Comparison of ENCODE assay signal across 9 cellular contexts in the genomic region with DNA sequence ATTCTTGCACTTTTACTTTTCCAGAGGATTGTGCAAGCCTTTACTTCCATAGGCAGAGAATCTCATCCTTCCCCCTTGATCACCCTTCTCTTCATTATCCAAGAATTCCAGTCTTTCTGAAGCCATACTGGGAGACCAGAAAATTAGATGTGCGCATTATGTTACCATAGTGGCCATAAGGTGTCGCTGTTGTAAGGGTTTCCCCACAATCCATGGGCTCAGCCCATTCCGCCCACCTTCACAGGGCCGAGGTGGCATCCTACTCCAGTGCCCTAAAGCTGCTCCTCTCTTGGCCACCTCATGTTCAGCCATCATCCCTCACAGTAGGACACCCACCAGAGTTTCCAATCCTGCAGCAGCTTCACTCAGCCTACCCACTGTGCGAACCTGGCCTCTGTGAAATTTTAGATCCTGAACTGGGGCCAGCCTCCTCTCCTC. TPM values are rescaled to one million over a fixed set of nuclear protein-coding genes. Genes with fewer than 3 reads are reported as not detected.
DNase-seq lines count a peak whose midpoint lies in the region; ATAC-seq and TF ChIP-seq lines count a peak whose summit lies in the region.
"Had no signal": no experiment of that assay in that cellular context is flagged by ENCODE, and none has a peak within 500 bp of the region (broad histone marks: within the 10 kb centered on the region; RNA-seq: fewer than 3 reads in every experiment).

No MANE protein-coding gene starts in this region.

- H4K20me1 ChIP-seq in H9 (ENCODE audit: control insufficient read depth, insufficient read depth, insufficient read length) = no peaks in the 10 kb centered on the region

- POLR2A ChIA-PET in CD4-positive, alpha-beta memory T cell (lab: Charles Lee; ENCODE audit: partially characterized antibody) = interaction anchor here (0.9 kb wide), 1 partner anchor 30 kb away, joined by 3 read pairs; no protein-coding TSS in a partner anchor

- H3K27me3 Mint-ChIP-seq in CD4-positive, alpha-beta memory T cell = no peaks in the 10 kb centered on the region
- H3K27me3 Mint-ChIP-seq in H9 (ENCODE audit: low read depth) (no peaks in the 10 kb centered on the region; the same call in 1 of the 2 replicates), nephron progenitor cell (ENCODE audit: low read depth, poor library complexity) (peaks cover 2% of the 10 kb centered on the region)

- H3T11ph ChIP-seq in H9 (ENCODE audit: low read length) = no peak overlapping the region

- H4K8ac ChIP-seq in H9 (replicated peaks; ENCODE audit: insufficient read length, low read depth, low read length) = no peak overlapping the region

- H3K9me3 Mint-ChIP-seq in CD4-positive, alpha-beta memory T cell = peaks cover 0 to 1% (median 0%) of the 10 kb centered on the region in 8 donors
- no peaks in the 10 kb centered on the region for H3K9me3 Mint-ChIP-seq in H9
- no peaks in the 10 kb centered on the region for H3K9me3 Mint-ChIP-seq in nephron progenitor cell

- H3K4me1 Mint-ChIP-seq in CD4-positive, alpha-beta memory T cell = peaks cover 22 to 31% (median 28%) of the 10 kb centered on the region in 4 donors
- H3K4me1 Mint-ChIP-seq in H9 = peaks cover 16 to 23% of the 10 kb centered on the region in 2 experiments
- H3K4me1 Mint-ChIP-seq in nephron progenitor cell = peaks cover 33% of the 10 kb centered on the region

- no peak overlapping the region for H3K9ac ChIP-seq in H9 (ENCODE audit: extremely low read depth, insufficient read length, low read length)

- no peak overlapping the region for H3K4me3 Mint-ChIP-seq in CD4-positive, alpha-beta memory T cell
- no peak overlapping the region for H3K4me3 Mint-ChIP-seq in H9
- no peak overlapping the region for H3K4me3 Mint-ChIP-seq in nephron progenitor cell

- peak overlapping the region in 6 of 7 donors; percentile 24 to 82 (median 47) for H3K27ac Mint-ChIP-seq in CD4-positive, alpha-beta memory T cell
- H3K27ac Mint-ChIP-seq in H9 = peak overlapping the region in 2 of 3 experiments; percentile 15 to 89; a peak in 3 of 7 replicates
- H3K27ac Mint-ChIP-seq in nephron progenitor cell = no peak overlapping the region

- peak; percentile 86 for TF ChIP-seq CTCF in H9 (conservative IDR thresholded peaks at IDR 0.05)
- TF ChIP-seq CTCF in nephron progenitor cell (IDR thresholded peaks at IDR 0.05) = peak; percentile 71

- H3K23me2 ChIP-seq in H9 (ENCODE audit: insufficient read length, low read depth, low read length, poor library complexity, severe bottlenecking) = no peaks in the 10 kb centered on the region

- peaks cover 34 to 75% of the 10 kb centered on the region in 2 donors for H3K36me3 Mint-ChIP-seq in CD4-positive, alpha-beta memory T cell
- H3K36me3 Mint-ChIP-seq in H9 (ENCODE audit: insufficient read depth in 1 of 3, low read depth in 3 of 3) = peaks cover 13 to 58% (median 50%) of the 10 kb centered on the region in 3 experiments; a peak in 6 of 7 replicates
- peaks cover 60% of the 10 kb centered on the region for H3K36me3 Mint-ChIP-seq in nephron progenitor cell (ENCODE audit: low read depth)

- no peak for TF ChIP-seq POLR2A in erythroblast (IDR thresholded peaks at IDR 0.05; ENCODE audit: low read length)

- no peak overlapping the region for H3K27ac ChIP-seq in CD4-positive, alpha-beta memory T cell (ENCODE audit: low read depth, low read length)
- no peak overlapping the region for H3K27ac ChIP-seq in H9 (ENCODE audit: insufficient read length, low read depth, low read length)

- no peak overlapping the region for H3K4me2 ChIP-seq in H9 (ENCODE audit: insufficient read depth, insufficient read length, low read length)

- no peak overlapping the region for H4K5ac ChIP-seq in H9 (ENCODE audit: insufficient read length, low read depth, low read length)

- intact Hi-C loops in CD4-positive, alpha-beta memory T cell (cut with micrococcal nuclease) = loop anchor here (1.0 kb wide), 2 partner anchors 69 to 274 kb away; no protein-coding TSS in a partner anchor

- WGBS in H9 (ENCODE audit: extremely low coverage, insufficient read length, low lambda C conversion rate) = no CpG with 5 or more reads among the region's 5 CpGs

- ATAC-seq in GM19324 (IDR thresholded peaks at IDR 0.05; ENCODE audit: low FRiP score, unreplicated experiment) = no peak

- no peak overlapping the region for H2BK12ac ChIP-seq in H9 (ENCODE audit: insufficient read length, low read depth, low read length)

- H2BK5ac ChIP-seq in H9 (ENCODE audit: insufficient read length, low read length) = no peak overlapping the region

- H3K9me3 ChIP-seq in CD4-positive, alpha-beta memory T cell (ENCODE audit: control insufficient read depth in 1 of 2, low read length in 2 of 2) = no peaks in the 10 kb centered on the region
- no peaks in the 10 kb centered on the region for H3K9me3 ChIP-seq in H9 (ENCODE audit: control insufficient read depth, low read depth, low read length)

- no peak overlapping the region for H2AK5ac ChIP-seq in H9 (ENCODE audit: insufficient read length, low read length)

- no peak overlapping the region for H2BK20ac ChIP-seq in H9 (ENCODE audit: low read depth, low read length, poor library complexity, severe bottlenecking)

- H3K79me1 ChIP-seq in H9 (ENCODE audit: insufficient read depth, low read depth, low read length, poor library complexity, severe bottlenecking) = no peaks in the 10 kb centered on the region

- peaks cover 6% of the 10 kb centered on the region for H3K4me1 ChIP-seq in CD4-positive, alpha-beta memory T cell (ENCODE audit: insufficient read depth, low read length)
- H3K4me1 ChIP-seq in H9 (ENCODE audit: insufficient read depth, low read length) = peaks cover 2% of the 10 kb centered on the region; the same call in 1 of the 2 replicates

- no peak overlapping the region for H2BK15ac ChIP-seq in H9 (ENCODE audit: low read depth, low read length)

- DNase-seq in CD4-positive, alpha-beta memory T cell = peak in 4 of 5 donors; percentile 14 to 30 (median 20)
- peak; percentile 67 for DNase-seq in H9
- peak; percentile 34 for DNase-seq in SKM-1 (lab: John Stamatoyannopoulos, UW; ENCODE audit: unreplicated experiment)
- peak; percentile 35 to 63 for DNase-seq in erythroblast (lab: John Stamatoyannopoulos, UW)
- DNase-seq in nephron progenitor cell = peak; percentile 62
- no peak for DNase-seq in epidermal melanocyte (ENCODE audit: insufficient read length, low spot score)
- DNase-seq in activated effector memory CD4-positive, alpha-beta T cell treated with anti-CD3 and anti-CD28 coated beads, Interleukin-2, amount 50 U/mL, for 16 hours = no peak
- DNase-seq: left cardiac atrium had no signal

- H4K91ac ChIP-seq in H9 (ENCODE audit: insufficient read length, low read depth, low read length) = no peak overlapping the region

- H3K14ac ChIP-seq in H9 (ENCODE audit: insufficient read depth, low read length) = no peak overlapping the region

- H3K79me2 ChIP-seq in H9 (ENCODE audit: insufficient read depth, low read length) = no peaks in the 10 kb centered on the region

- H3K18ac ChIP-seq in H9 (ENCODE audit: insufficient read length, low read depth, low read length) = no peak overlapping the region

- CTCF ChIA-PET in CD4-positive, alpha-beta memory T cell (lab: Charles Lee; ENCODE audit: partially characterized antibody) = interaction anchor here (4.0 kb wide), 1 partner anchor 70 kb away, joined by 28 read pairs; no protein-coding TSS in a partner anchor

- H3K23ac ChIP-seq in H9 (ENCODE audit: insufficient read length, low read depth, low read length) = no peak overlapping the region

- no peaks in the 10 kb centered on the region for H3K27me3 ChIP-seq in CD4-positive, alpha-beta memory T cell (ENCODE audit: insufficient read depth, low read length)
- no peaks in the 10 kb centered on the region for H3K27me3 ChIP-seq in H9 (ENCODE audit: insufficient read depth, low read length)

- no peak overlapping the region for H3K4me3 ChIP-seq in CD4-positive, alpha-beta memory T cell (ENCODE audit: low read length in 2 of 2)

- peaks cover 45% of the 10 kb centered on the region for H3K36me3 ChIP-seq in CD4-positive, alpha-beta memory T cell (ENCODE audit: insufficient read depth, low read length)

- H3K4ac ChIP-seq in H9 (ENCODE audit: low read depth, low read length) = no peak overlapping the region

- H2BK120ac ChIP-seq in H9 (ENCODE audit: low read depth, low read length, poor library complexity, severe bottlenecking) = no peak overlapping the region

- no peak overlapping the region for H3K56ac ChIP-seq in H9 (ENCODE audit: insufficient read length, low read depth, low read length)

- H2AFZ ChIP-seq in H9 (ENCODE audit: low read length) = no peak overlapping the region

RNA-seq across cellular contexts. Expression of a gene that starts 35.0 kb away (rescaled TPM):
- total RNA-seq in CD4-positive, alpha-beta memory T cell = 10 to 100 TPM; 32.8 to 35.6 TPM
- polyA plus RNA-seq in CD4-positive, alpha-beta memory T cell = 100 to 1,000 TPM; 150 to 152 TPM
- 15.5 and 16.8 TPM in 2 replicates for total RNA-seq in H9 (2021)

RNA-seq across cellular contexts. Expression of a gene that starts 37.1 kb away (rescaled TPM):
- 100 to 1,000 TPM; 260 to 263 TPM for total RNA-seq in CD4-positive, alpha-beta memory T cell
- 100 to 1,000 TPM; 284 to 395 TPM for polyA plus RNA-seq in CD4-positive, alpha-beta memory T cell
- 544 and 553 TPM in 2 replicates for total RNA-seq in H9 (2021)

Comparison
In these comparisons a context has a peak if more than half of its experiments do, and no peak if none do; other contexts are left out.
1. DNase-seq: peak in CD4-positive, alpha-beta memory T cell (4 of 5), H9 (single experiment), SKM-1 (single experiment), erythroblast (2 of 2) and nephron progenitor cell (single experiment); none in epidermal melanocyte (single experiment) and activated effector memory CD4-positive, alpha-beta T cell treated with anti-CD3 and anti-CD28 coated beads, Interleukin-2, amount 50 U/mL, for 16 hours (single experiment).